In genomic region chr6:28794175-28795002, GRCh38 we compare ENCODE assay signal across 1 cellular context.
A peak's percentile ranks its signal among the peaks of the same experiment; 100 is the strongest.
TF ChIP-seq lines count a peak whose summit lies in the region.

No MANE protein-coding gene starts in this region.

TF ChIP-seq in K562, 482 proteins besides CTCF, POLR2A, EP300 and RAD21 (continued from another document and continues in another):
- no peak for TF ChIP-seq ZNF512 (tag; IDR thresholded peaks at IDR 0.05)
- no peak for TF ChIP-seq ZNF668 (CRISPR knock-in tag; IDR thresholded peaks at IDR 0.05)
- TF ChIP-seq MTA3 (IDR thresholded peaks at IDR 0.05; ENCODE audit: borderline replicate concordance): peak; percentile 28; the same call in 1 of the 2 replicates
- TF ChIP-seq SMAD4 (CRISPR knock-in tag; conservative IDR thresholded peaks at IDR 0.05): no peak
- no peak for TF ChIP-seq ETV5 (CRISPR knock-in tag; IDR thresholded peaks at IDR 0.05; ENCODE audit: low read depth)
- TF ChIP-seq NRF1 (conservative IDR thresholded peaks at IDR 0.05 in 1 of 2, IDR thresholded peaks at IDR 0.05 in 1 of 2): 0 out of 4 replicates have a peak, but pooled peaks have one; percentile 16 to 20
- TF ChIP-seq LCOR (CRISPR knock-in tag; IDR thresholded peaks at IDR 0.05): no peak
- no peak for TF ChIP-seq ZBTB49 (CRISPR knock-in tag; IDR thresholded peaks at IDR 0.05; ENCODE audit: borderline replicate concordance)
- no peak for TF ChIP-seq KAT7 (CRISPR knock-in tag; IDR thresholded peaks at IDR 0.05; ENCODE audit: borderline replicate concordance)
- TF ChIP-seq HMG20B (CRISPR knock-in tag; IDR thresholded peaks at IDR 0.05): no peak
- no peak for TF ChIP-seq NUFIP1 (IDR thresholded peaks at IDR 0.05; ENCODE audit: partially characterized antibody)
- TF ChIP-seq COPS2 (conservative IDR thresholded peaks at IDR 0.05): no peak
- no peak for TF ChIP-seq MAFF (IDR thresholded peaks at IDR 0.05; ENCODE audit: low read length)
- TF ChIP-seq ZNF57 (CRISPR knock-in tag; IDR thresholded peaks at IDR 0.05): no peak
- TF ChIP-seq IRF9 (tag; IDR thresholded peaks at IDR 0.05): no peak
- TF ChIP-seq MED1 (CRISPR knock-in tag; IDR thresholded peaks at IDR 0.05; ENCODE audit: borderline replicate concordance): no peak
- no peak for TF ChIP-seq ZNF143 (CRISPR knock-in tag; IDR thresholded peaks at IDR 0.05)
- TF ChIP-seq HSF4 (CRISPR knock-in tag; IDR thresholded peaks at IDR 0.05; ENCODE audit: borderline replicate concordance): no peak
- no peak for TF ChIP-seq SRSF9 (IDR thresholded peaks at IDR 0.05; ENCODE audit: borderline replicate concordance, low read depth, low read length)
- TF ChIP-seq RCOR1 (IDR thresholded peaks at IDR 0.05; ENCODE audit: borderline replicate concordance in 1 of 2, low read depth in 2 of 2, low read length in 2 of 2): peak in 1 of 2 experiments; percentile 87; a peak in 2 of 4 replicates
- no peak for TF ChIP-seq EGR1 (conservative IDR thresholded peaks at IDR 0.05)
- no peak for TF ChIP-seq SREBF1 (IDR thresholded peaks at IDR 0.05; ENCODE audit: borderline replicate concordance, low read depth, low read length)
- no peak for TF ChIP-seq ZFX (CRISPR knock-in tag; IDR thresholded peaks at IDR 0.05)
- no peak for TF ChIP-seq ARID3B (CRISPR knock-in tag; IDR thresholded peaks at IDR 0.05; ENCODE audit: borderline replicate concordance)
- no peak for TF ChIP-seq KLF10 (CRISPR knock-in tag; IDR thresholded peaks at IDR 0.05)
- TF ChIP-seq ILK (tag; IDR thresholded peaks at IDR 0.05; ENCODE audit: borderline replicate concordance, low read depth): no peak
- no peak for TF ChIP-seq SMAD2 (IDR thresholded peaks at IDR 0.05; ENCODE audit: low read depth, low read length)
- peak; percentile 38 for TF ChIP-seq CEBPG (CRISPR knock-in tag; IDR thresholded peaks at IDR 0.05)
- peak in 1 of 2 experiments; percentile 52; a peak in 2 of 4 replicates for TF ChIP-seq CEBPG (tag; conservative IDR thresholded peaks at IDR 0.05 in 1 of 2, IDR thresholded peaks at IDR 0.05 in 1 of 2)
- no peak for TF ChIP-seq TOE1 (IDR thresholded peaks at IDR 0.05; ENCODE audit: borderline replicate concordance)
- TF ChIP-seq TOE1 (CRISPR knock-in tag; IDR thresholded peaks at IDR 0.05; ENCODE audit: borderline replicate concordance, low read depth): no peak
- TF ChIP-seq MXI1 (IDR thresholded peaks at IDR 0.05; ENCODE audit: low read depth, low read length): no peak
- no peak for TF ChIP-seq ARHGAP35 (IDR thresholded peaks at IDR 0.05; ENCODE audit: partially characterized antibody)
- TF ChIP-seq ZNF609 (CRISPR knock-in tag; IDR thresholded peaks at IDR 0.05; ENCODE audit: borderline replicate concordance): no peak
- no peak for TF ChIP-seq ZNF140 (CRISPR knock-in tag; IDR thresholded peaks at IDR 0.05)
- no peak for TF ChIP-seq NFXL1 (CRISPR knock-in tag; IDR thresholded peaks at IDR 0.05)
- TF ChIP-seq KAT2B (IDR thresholded peaks at IDR 0.05; ENCODE audit: low read depth, low read length): no peak
- no peak for TF ChIP-seq KLF16 (IDR thresholded peaks at IDR 0.05)
- no peak for TF ChIP-seq ZNF3 (CRISPR knock-in tag; IDR thresholded peaks at IDR 0.05)
- peak; percentile 98 for TF ChIP-seq HMBOX1 (IDR thresholded peaks at IDR 0.05)
- no peak for TF ChIP-seq RBM15 (IDR thresholded peaks at IDR 0.05; ENCODE audit: insufficient read depth, low read length)
- TF ChIP-seq KDM1A (IDR thresholded peaks at IDR 0.05): peak in 1 of 2 experiments; percentile 59; a peak in 2 of 4 replicates
- TF ChIP-seq ZNF398 (CRISPR knock-in tag; IDR thresholded peaks at IDR 0.05): no peak
- peak; percentile 24; the same call in 1 of the 2 replicates for TF ChIP-seq SMARCE1 (IDR thresholded peaks at IDR 0.05)
- no peak for TF ChIP-seq KLF6 (CRISPR knock-in tag; IDR thresholded peaks at IDR 0.05; ENCODE audit: borderline replicate concordance)
- TF ChIP-seq HEY1 (CRISPR knock-in tag; IDR thresholded peaks at IDR 0.05; ENCODE audit: borderline replicate concordance): no peak
- no peak for TF ChIP-seq CREB5 (CRISPR knock-in tag; IDR thresholded peaks at IDR 0.05)
- TF ChIP-seq NFRKB (IDR thresholded peaks at IDR 0.05; ENCODE audit: low read depth): no peak
- TF ChIP-seq ESRRA (IDR thresholded peaks at IDR 0.05; ENCODE audit: borderline replicate concordance, low read depth): peak; percentile 56
- TF ChIP-seq RUNX1 (IDR thresholded peaks at IDR 0.05; ENCODE audit: low read depth): no peak
- TF ChIP-seq GTF2E2 (tag; IDR thresholded peaks at IDR 0.05): no peak
- no peak for TF ChIP-seq ZNF354B (CRISPR knock-in tag; IDR thresholded peaks at IDR 0.05)
- no peak for TF ChIP-seq SNIP1 (IDR thresholded peaks at IDR 0.05; ENCODE audit: low read depth)
- no peak for TF ChIP-seq FOXK1 (CRISPR knock-in tag; IDR thresholded peaks at IDR 0.05; ENCODE audit: borderline replicate concordance)
- TF ChIP-seq EWSR1 (IDR thresholded peaks at IDR 0.05; ENCODE audit: borderline replicate concordance, low read depth, partially characterized antibody): no peak
- no peak for TF ChIP-seq TAF1 (IDR thresholded peaks at IDR 0.05; ENCODE audit: control insufficient read depth, extremely low read depth, insufficient read depth, low read length, severe bottlenecking)
- TF ChIP-seq HNRNPH1 (optimal IDR thresholded peaks at IDR 0.05; ENCODE audit: low read depth, low read length): no peak
- peak; percentile 41; the same call in 1 of the 2 replicates for TF ChIP-seq DPF2 (IDR thresholded peaks at IDR 0.05)
- no peak for TF ChIP-seq ZNF507 (tag; conservative IDR thresholded peaks at IDR 0.05)
